8 cellular contexts compared by ENCODE assay signal in genomic region chr11:65506316-65506769, GRCh38. TPM values are rescaled to one million over a fixed set of nuclear protein-coding genes. Genes with fewer than 3 reads are reported as not detected.
DNase-seq lines count a peak whose midpoint lies in the region; ATAC-seq and TF ChIP-seq lines count a peak whose summit lies in the region.

No MANE protein-coding gene starts in this region.

- H3F3A ChIP-seq in Loucy (ENCODE audit: low read depth): peaks cover 62% of the 10 kb centered on the region

- TF ChIP-seq CTCF in GM12865 (IDR thresholded peaks at IDR 0.05; ENCODE audit: insufficient read depth, low read depth, low read length, missing control alignments) (no peak), Loucy (conservative IDR thresholded peaks at IDR 0.05; ENCODE audit: low read length) (no peak)

- H3K4me1 ChIP-seq in Loucy (ENCODE audit: insufficient read depth, low read length, poor library complexity, severe bottlenecking) (peaks cover 37% of the 10 kb centered on the region), duodenal mucosa (ENCODE audit: control insufficient read depth in 1 of 2, insufficient read depth in 2 of 2, low read length in 2 of 2) (peaks cover 27 to 28% of the 10 kb centered on the region in 2 donors)

- ATAC-seq in esophagus mucosa (no peak), GM21515 (IDR thresholded peaks at IDR 0.05; ENCODE audit: unreplicated experiment) (no peak)

- peaks cover 64% of the 10 kb centered on the region for H4K20me1 ChIP-seq in Loucy (ENCODE audit: insufficient read depth, low read length, poor library complexity, severe bottlenecking)

- H3K4me3 ChIP-seq in GM12865 (ENCODE audit: low read depth, low read length): peak overlapping the region; percentile 72
- peak overlapping the region; percentile 95 for H3K4me3 ChIP-seq in Loucy (ENCODE audit: low read length, poor library complexity, severe bottlenecking)
- peak overlapping the region; percentile 91 to 99 for H3K4me3 ChIP-seq in duodenal mucosa (ENCODE audit: low read depth in 1 of 2, low read length in 2 of 2)

- H3K27ac ChIP-seq in duodenal mucosa (ENCODE audit: low read depth, low read length): peak overlapping the region; percentile 56

- H3K36me3 ChIP-seq in Loucy (ENCODE audit: insufficient read depth, low read length): peaks cover 57% of the 10 kb centered on the region
- peaks cover 50% of the 10 kb centered on the region in 2 donors for H3K36me3 ChIP-seq in duodenal mucosa (ENCODE audit: control insufficient read depth in 1 of 2, insufficient read depth in 2 of 2, low read length in 2 of 2)

- H3K79me2 ChIP-seq in Loucy (ENCODE audit: insufficient read depth, low read length): peaks cover 63% of the 10 kb centered on the region

- DNase-seq in GM12865 (ENCODE audit: low read depth) (peak; percentile 51), pons (ENCODE audit: low spot score) (peak; percentile 84), DMS114 treated with DMSO at 0.1 percent for 48 hours (lab: John Stamatoyannopoulos, UW; ENCODE audit: unreplicated experiment) (no peak), ecto neural progenitor cell (ENCODE audit: low spot score) (no peak)

- no peaks in the 10 kb centered on the region for H3K9me2 ChIP-seq in Loucy (replicated peaks; ENCODE audit: low read depth, low read length)

- peak overlapping the region; percentile 100 for H3K9ac ChIP-seq in Loucy (ENCODE audit: low read depth, low read length, poor library complexity, severe bottlenecking)
- peak overlapping the region; percentile 86 to 100 for H3K9ac ChIP-seq in duodenal mucosa (ENCODE audit: low read depth in 1 of 2, low read length in 2 of 2)

- H3K4me2 ChIP-seq in Loucy (ENCODE audit: low read depth, low read length, poor library complexity, severe bottlenecking): peak overlapping the region; percentile 98

- H3K27me3 ChIP-seq in Loucy (ENCODE audit: insufficient read depth, low read length, poor library complexity, severe bottlenecking): peaks cover 25% of the 10 kb centered on the region
- no peaks in the 10 kb centered on the region for H3K27me3 ChIP-seq in duodenal mucosa (ENCODE audit: control insufficient read depth in 1 of 2, insufficient read depth in 2 of 2, low read length in 2 of 2)

- no peak overlapping the region for H2AFZ ChIP-seq in Loucy (ENCODE audit: low read length)

- H3K9me3 ChIP-seq in Loucy (ENCODE audit: insufficient read depth, low read depth, low read length) (no peaks in the 10 kb centered on the region), duodenal mucosa (ENCODE audit: control insufficient read depth in 1 of 2, low read length in 2 of 2) (no peaks in the 10 kb centered on the region)

RNA-seq across cellular contexts. Expression of gene MALAT1, which starts 7.5 kb away (rescaled TPM):
- total RNA-seq in esophagus mucosa: 4,086 TPM

RNA-seq across cellular contexts. Expression of gene SCYL1, which starts 18.5 kb away (rescaled TPM):
- total RNA-seq in esophagus mucosa: 36.7 TPM

RNA-seq across cellular contexts. Expression of gene LTBP3, which starts 51.8 kb away (rescaled TPM):
- 20.9 TPM for total RNA-seq in esophagus mucosa

Comparison
In these comparisons a context has a peak if more than half of its experiments do, and no peak if none do; other contexts are left out.
1. DNase-seq: peak in GM12865 (single experiment) and pons (single experiment); none in DMS114 treated with DMSO at 0.1 percent for 48 hours (single experiment) and ecto neural progenitor cell (single experiment).
2. Peak in every context shown above with its lines, with median percentiles within 50 percentile points of each other: H3K4me3 ChIP-seq.